ENCODE assay signal across 8 cellular contexts in the genomic region with DNA sequence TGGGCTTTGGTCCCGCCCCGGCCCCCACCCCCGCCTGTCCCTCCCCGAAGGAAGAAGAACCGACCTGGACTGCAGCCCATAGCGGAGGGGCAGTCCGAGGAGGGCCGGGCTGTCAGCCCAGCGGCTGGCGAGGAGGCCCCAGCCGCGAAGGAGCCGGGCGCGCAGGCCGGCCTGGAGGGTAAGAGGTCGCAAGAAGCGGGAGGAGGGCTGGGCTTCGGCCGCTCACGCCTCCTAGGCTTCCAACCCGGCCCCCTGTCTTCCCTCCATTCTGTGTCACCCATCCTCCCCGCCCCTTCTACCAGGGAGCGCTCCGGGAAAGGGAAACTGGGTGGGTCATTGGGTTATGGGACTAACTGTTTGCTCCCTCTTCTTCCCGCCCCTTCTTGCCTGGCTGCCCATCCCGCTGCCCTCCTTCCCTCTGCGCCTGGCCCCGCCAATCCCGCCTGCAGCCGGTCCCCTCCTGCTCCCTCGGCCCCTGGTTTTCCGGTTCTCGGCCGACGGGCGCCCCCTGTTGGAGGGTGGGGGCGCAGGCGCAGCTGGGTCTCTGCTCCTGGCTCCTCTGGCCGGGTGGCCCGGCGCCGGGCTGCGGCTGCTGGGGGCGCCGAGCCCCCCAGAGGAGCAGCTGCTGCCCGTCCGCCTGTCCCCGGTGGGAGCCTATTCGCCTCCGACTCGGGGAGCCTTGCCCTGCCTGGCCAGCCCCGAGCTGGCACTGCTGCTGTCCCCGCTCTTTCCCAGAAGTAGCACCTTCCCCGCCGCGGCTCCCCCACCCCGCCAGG. TPM values are rescaled to one million over a fixed set of nuclear protein-coding genes. Genes with fewer than 3 reads are reported as not detected.
A peak's percentile ranks its signal among the peaks of the same experiment; 100 is the strongest.
DNase-seq lines count a peak whose midpoint lies in the region; ATAC-seq and TF ChIP-seq lines count a peak whose summit lies in the region.

No MANE protein-coding gene starts in this region.

- H3K4me3 ChIP-seq in prostate gland (peak overlapping the region; percentile 86 to 88), upper lobe of right lung (peak overlapping the region; percentile 76)

- H3K27ac ChIP-seq in angular gyrus (ENCODE audit: low read depth, low read length) (peak overlapping the region; percentile 75), prostate gland (peak overlapping the region; percentile 95 to 97), upper lobe of right lung (peak overlapping the region; percentile 92)

- H3K27ac Mint-ChIP-seq in T-helper 2 cell treated with Interferon-gamma antibody and Interleukin-4, amounts not matched to agents 5 μg/mL and 100 μg/mL, for 36 hours: peak overlapping the region; percentile 45

- H3K4me1 ChIP-seq in prostate gland (replicated peaks) (peaks cover 4% of the 10 kb centered on the region), upper lobe of right lung (peaks cover 36% of the 10 kb centered on the region)

- H3K9me3 Mint-ChIP-seq in T-helper 2 cell treated with Interferon-gamma antibody and Interleukin-4, amounts not matched to agents 5 μg/mL and 100 μg/mL, for 36 hours: no peaks in the 10 kb centered on the region

- under 1% methylated on average over 48 of the region's 58 CpGs for WGBS in prostate gland

- no peaks in the 10 kb centered on the region for H3K9me3 ChIP-seq in prostate gland
- H3K9me3 ChIP-seq in upper lobe of right lung: no peaks in the 10 kb centered on the region

- intact Hi-C loops in left ventricle myocardium superior (cut with micrococcal nuclease): loop anchor here (10.0 kb wide), 1 partner anchor 48 kb away; the partner anchor contains the start of genes CLK2 and HCN3
- intact Hi-C loops in prostate gland (cut with DNase I): loop anchor here (5.0 kb wide), 4 partner anchors 66 to 269 kb away; partner anchors contain the start of genes ASH1L and ENTREP3
- intact Hi-C loops in upper lobe of right lung (cut with DNase I): loop anchor here (10.0 kb wide), 1 partner anchor 68 kb away; the partner anchor contains the start of gene ENTREP3

- H3K36me3 ChIP-seq in prostate gland: no peaks in the 10 kb centered on the region
- peaks cover 27% of the 10 kb centered on the region for H3K36me3 ChIP-seq in upper lobe of right lung

- no peaks in the 10 kb centered on the region for H3K27me3 ChIP-seq in prostate gland (replicated peaks; ENCODE audit: insufficient read depth)
- H3K27me3 ChIP-seq in upper lobe of right lung: no peaks in the 10 kb centered on the region

- H3K4me3 Mint-ChIP-seq in T-helper 2 cell treated with Interferon-gamma antibody and Interleukin-4, amounts not matched to agents 5 μg/mL and 100 μg/mL, for 36 hours: peak overlapping the region; percentile 86

- peaks cover 21% of the 10 kb centered on the region for H3K36me3 Mint-ChIP-seq in T-helper 2 cell treated with Interferon-gamma antibody and Interleukin-4, amounts not matched to agents 5 μg/mL and 100 μg/mL, for 36 hours (ENCODE audit: low read depth)

- H3K4me1 Mint-ChIP-seq in T-helper 2 cell treated with Interferon-gamma antibody and Interleukin-4, amounts not matched to agents 5 μg/mL and 100 μg/mL, for 36 hours (ENCODE audit: low read depth): peaks cover 37% of the 10 kb centered on the region

- peak; percentile 44 for TF ChIP-seq POLR2A in prostate gland (IDR thresholded peaks at IDR 0.05)

- H3K27me3 Mint-ChIP-seq in T-helper 2 cell treated with Interferon-gamma antibody and Interleukin-4, amounts not matched to agents 5 μg/mL and 100 μg/mL, for 36 hours (ENCODE audit: low read depth): no peaks in the 10 kb centered on the region

- DNase-seq in GM03348 (ENCODE audit: low spot score) (peak; percentile 95), NCI-H1694 (lab: John Stamatoyannopoulos, UW) (peak; percentile 94), left ventricle myocardium superior (peak; percentile 94), prostate gland (ENCODE audit: low spot score) (peak; percentile 80), upper lobe of right lung (peak; percentile 95)
- DNase-seq in T-helper 2 cell treated with Interferon-gamma antibody and Interleukin-4, amounts not matched to agents 5 μg/mL and 100 μg/mL, for 36 hours (ENCODE audit: low spot score): peak; percentile 86

- TF ChIP-seq CTCF in prostate gland (IDR thresholded peaks at IDR 0.05) (peak; percentile 95 to 99 (median 97)), upper lobe of right lung (IDR thresholded peaks at IDR 0.05) (peak; percentile 95)

- ATAC-seq in HG02642 (IDR thresholded peaks at IDR 0.05; ENCODE audit: poor library complexity, unreplicated experiment) (peak; percentile 50), left ventricle myocardium superior (peak; percentile 57), upper lobe of right lung (peak; percentile 75)

RNA-seq across cellular contexts. Expression of gene RUSC1, which starts 2.4 kb away (rescaled TPM):
- 22.0 TPM for total RNA-seq in left ventricle myocardium superior
- total RNA-seq in prostate gland: 10 to 100 TPM; 34.0 to 35.1 TPM
- 27.0 TPM for total RNA-seq in upper lobe of right lung

RNA-seq across cellular contexts. Expression of gene FDPS, which starts 14.5 kb away (rescaled TPM):
- total RNA-seq in left ventricle myocardium superior: 78.4 TPM
- 100 to 1,000 TPM in 1 of 2 donors, 10 to 100 TPM in 1; 59.6 to 100 TPM for total RNA-seq in prostate gland
- total RNA-seq in upper lobe of right lung: 225 TPM

RNA-seq across cellular contexts. Expression of gene PKLR, which starts 21.9 kb away (rescaled TPM):
- total RNA-seq in left ventricle myocardium superior: not detected
- total RNA-seq in prostate gland: not detected
- not detected for total RNA-seq in upper lobe of right lung

RNA-seq across cellular contexts. Expression of gene HCN3, which starts 45.9 kb away (rescaled TPM):
- total RNA-seq in left ventricle myocardium superior: 1.5 TPM
- total RNA-seq in prostate gland: 1 to 10 TPM; 1.9 to 2.6 TPM
- total RNA-seq in upper lobe of right lung: 2.6 TPM

RNA-seq across cellular contexts. Expression of gene CLK2, which starts 49.8 kb away (rescaled TPM):
- total RNA-seq in left ventricle myocardium superior: 18.9 TPM
- total RNA-seq in prostate gland: 10 to 100 TPM; 28.1 to 56.5 TPM
- 51.2 TPM for total RNA-seq in upper lobe of right lung

Comparison
In these comparisons a context has a peak if more than half of its experiments do, and no peak if none do; other contexts are left out.
1. Peak in every context shown above with its lines: DNase-seq, ATAC-seq, H3K4me3 ChIP-seq and H3K27ac ChIP-seq.